22 cellular contexts compared by ENCODE assay signal in genomic region chr7:92624298-92624996, GRCh38. TPM values are rescaled to one million over a fixed set of nuclear protein-coding genes. Genes with fewer than 3 reads are reported as not detected.
DNase-seq lines count a peak whose midpoint lies in the region; ATAC-seq and TF ChIP-seq lines count a peak whose summit lies in the region.
"Had no signal": no experiment of that assay in that cellular context is flagged by ENCODE, and none has a peak within 500 bp of the region (broad histone marks: within the 10 kb centered on the region; RNA-seq: fewer than 3 reads in every experiment).

No MANE protein-coding gene starts in this region.

- H3K9me3 ChIP-seq in HEK293 (ENCODE audit: control insufficient read depth, insufficient read depth, low read depth, low read length), result no peaks in the 10 kb centered on the region
- no peaks in the 10 kb centered on the region; the same call in 1 of the 2 replicates for H3K9me3 ChIP-seq in Caco-2
- H3K9me3 ChIP-seq: pancreas, right atrium auricular region had no signal

- no peak for TF ChIP-seq POLR2A in erythroblast (IDR thresholded peaks at IDR 0.05; ENCODE audit: low read length)

- H3K4me3 ChIP-seq in HEK293 (ENCODE audit: low read depth, low read length) (no peak overlapping the region), Caco-2 (ENCODE audit: low read depth, low read length) (no peak overlapping the region)
- H3K4me3 ChIP-seq: GM23338, pancreas, right atrium auricular region had no signal

- H3K36me3 ChIP-seq in HEK293 (ENCODE audit: control insufficient read depth in 2 of 2, insufficient read depth in 1 of 2, low read length in 2 of 2), result no peaks in the 10 kb centered on the region
- H3K36me3 ChIP-seq in Caco-2 (ENCODE audit: control insufficient read depth, insufficient read depth, low read length), result peaks cover 1% of the 10 kb centered on the region; the same call in 1 of the 2 replicates
- H3K36me3 ChIP-seq: pancreas, right atrium auricular region had no signal

- peak overlapping the region; percentile 92 for H3K27ac Mint-ChIP-seq in activated CD4-positive, alpha-beta T cell treated with anti-CD3 and anti-CD28 coated beads, Interleukin-2, amount 10 ng/mL, durations not matched to agents 24 days and 14 days
- H3K27ac Mint-ChIP-seq in activated CD8-positive, alpha-beta T cell treated with anti-CD3 and anti-CD28 coated beads, Interleukin-2, amount 10 ng/mL, durations not matched to agents 7 days and 5 days, result peak overlapping the region; percentile 87
- H3K27ac Mint-ChIP-seq in effector memory CD8-positive, alpha-beta T cell, result peak overlapping the region; percentile 76 to 79
- no peak overlapping the region for H3K27ac Mint-ChIP-seq in Caco-2 (ENCODE audit: unreplicated experiment)
- H3K27ac Mint-ChIP-seq: B cell, GM23338 had no signal

- H3K4me1 ChIP-seq in HEK293 (ENCODE audit: control insufficient read depth, insufficient read depth, low read length) (no peaks in the 10 kb centered on the region), Caco-2 (no peaks in the 10 kb centered on the region)

- H3K4me1 Mint-ChIP-seq in activated CD4-positive, alpha-beta T cell treated with anti-CD3 and anti-CD28 coated beads, Interleukin-2, amount 10 ng/mL, durations not matched to agents 24 days and 14 days, result peaks cover 70% of the 10 kb centered on the region
- H3K4me1 Mint-ChIP-seq in activated CD8-positive, alpha-beta T cell treated with anti-CD3 and anti-CD28 coated beads, Interleukin-2, amount 10 ng/mL, durations not matched to agents 7 days and 5 days (ENCODE audit: low read depth), result peaks cover 77% of the 10 kb centered on the region
- H3K4me1 Mint-ChIP-seq in effector memory CD8-positive, alpha-beta T cell (ENCODE audit: low read depth in 2 of 2), result peaks cover 20 to 27% of the 10 kb centered on the region in 2 donors
- H3K4me1 Mint-ChIP-seq in Caco-2 (ENCODE audit: low read depth, unreplicated experiment), result peaks cover 7% of the 10 kb centered on the region

- ATAC-seq in activated CD8-positive, alpha-beta T cell treated with anti-CD3 and anti-CD28 coated beads, Interleukin-2, amount 10 ng/mL, durations not matched to agents 7 days and 5 days, result no peak
- ATAC-seq in effector memory CD8-positive, alpha-beta T cell (replicated peaks), result no peak
- ATAC-seq: GM23338, pancreas had no signal

- peaks cover 20% of the 10 kb centered on the region for H3K9me3 Mint-ChIP-seq in activated CD4-positive, alpha-beta T cell treated with anti-CD3 and anti-CD28 coated beads, Interleukin-2, amount 10 ng/mL, durations not matched to agents 24 days and 14 days
- H3K9me3 Mint-ChIP-seq in activated CD8-positive, alpha-beta T cell treated with anti-CD3 and anti-CD28 coated beads, Interleukin-2, amount 10 ng/mL, durations not matched to agents 7 days and 5 days (ENCODE audit: insufficient read depth), result peaks cover 35% of the 10 kb centered on the region
- H3K9me3 Mint-ChIP-seq in effector memory CD8-positive, alpha-beta T cell, result no peaks in the 10 kb centered on the region
- H3K9me3 Mint-ChIP-seq in Caco-2 (ENCODE audit: unreplicated experiment), result no peaks in the 10 kb centered on the region
- H3K9me3 Mint-ChIP-seq: GM23338 had no signal

- H3K27ac ChIP-seq in HEK293 (ENCODE audit: extremely low read depth, low read depth, low read length), result no peak overlapping the region
- H3K27ac ChIP-seq: pancreas, right atrium auricular region had no signal

- POLR2A ChIA-PET in HEK293 (lab: Yijun Ruan, JAX) (no interaction called here), Caco-2 (lab: Charles Lee) (no interaction called here)
- POLR2A ChIA-PET in activated CD8-positive, alpha-beta T cell treated with anti-CD3 and anti-CD28 coated beads, Interleukin-2, amount 10 ng/mL, durations not matched to agents 7 days and 5 days (lab: Charles Lee), result interaction anchor here (0.5 to 1.9 kb wide), 4 partner anchors 40 to 210 kb away, joined by 3 to 5 read pairs (median 3); no protein-coding TSS in a partner anchor

- H3K27me3 ChIP-seq in Caco-2 (replicated peaks; ENCODE audit: control insufficient read depth, insufficient read depth, low read length), result no peaks in the 10 kb centered on the region
- H3K27me3 ChIP-seq: pancreas, right atrium auricular region had no signal

- no peak for TF ChIP-seq CTCF in HEK293 (tag by site-specific recombination; IDR thresholded peaks at IDR 0.05)
- no peak for TF ChIP-seq CTCF in Caco-2 (IDR thresholded peaks at IDR 0.05; ENCODE audit: insufficient read depth in 1 of 2, low read depth in 1 of 2, low read length in 1 of 2, severe bottlenecking in 1 of 2, unreplicated experiment in 1 of 2)

- intact Hi-C loops in activated CD4-positive, alpha-beta T cell treated with anti-CD3 and anti-CD28 coated beads, Interleukin-2, amount 10 ng/mL, durations not matched to agents 24 days and 14 days (cut with micrococcal nuclease), result no loop called here
- intact Hi-C loops in Caco-2 (cut with micrococcal nuclease; ENCODE audit: unreplicated experiment), result no loop called here

- no TSS peak for BruUV-seq in Caco-2 (replicated peaks; lab: Mats Ljungman, UMichigan)

- H3K36me3 Mint-ChIP-seq in activated CD4-positive, alpha-beta T cell treated with anti-CD3 and anti-CD28 coated beads, Interleukin-2, amount 10 ng/mL, durations not matched to agents 24 days and 14 days (ENCODE audit: low read depth), result peaks cover 70% of the 10 kb centered on the region
- H3K36me3 Mint-ChIP-seq in activated CD8-positive, alpha-beta T cell treated with anti-CD3 and anti-CD28 coated beads, Interleukin-2, amount 10 ng/mL, durations not matched to agents 7 days and 5 days (ENCODE audit: low read depth), result peaks cover 82% of the 10 kb centered on the region
- peaks cover 3% of the 10 kb centered on the region for H3K36me3 Mint-ChIP-seq in effector memory CD8-positive, alpha-beta T cell (ENCODE audit: insufficient read depth)
- peaks cover 65% of the 10 kb centered on the region for H3K36me3 Mint-ChIP-seq in Caco-2 (ENCODE audit: insufficient read depth, unreplicated experiment)

- CTCF ChIA-PET in HEK293 (lab: Yijun Ruan, JAX) (interaction anchor here (1.3 kb wide), 1 partner anchor 34 kb away, joined by 3 read pairs; no protein-coding TSS in a partner anchor), Caco-2 (lab: Charles Lee) (interaction anchor here (0.6 kb wide), 1 partner anchor 91 kb away, joined by 3 read pairs; no protein-coding TSS in a partner anchor)
- CTCF ChIA-PET in activated CD8-positive, alpha-beta T cell treated with anti-CD3 and anti-CD28 coated beads, Interleukin-2, amount 10 ng/mL, durations not matched to agents 7 days and 5 days (lab: Charles Lee), result interaction anchor here (0.9 to 8.1 kb wide), 4 partner anchors 17 to 209 kb away, joined by 3 to 131 read pairs (median 5); partner anchors contain the start of gene CDK6

- H3K4me3 Mint-ChIP-seq in activated CD4-positive, alpha-beta T cell treated with anti-CD3 and anti-CD28 coated beads, Interleukin-2, amount 10 ng/mL, durations not matched to agents 24 days and 14 days, result peak overlapping the region; percentile 61
- H3K4me3 Mint-ChIP-seq in activated CD8-positive, alpha-beta T cell treated with anti-CD3 and anti-CD28 coated beads, Interleukin-2, amount 10 ng/mL, durations not matched to agents 7 days and 5 days, result no peak overlapping the region
- no peak overlapping the region for H3K4me3 Mint-ChIP-seq in effector memory CD8-positive, alpha-beta T cell
- H3K4me3 Mint-ChIP-seq in Caco-2 (ENCODE audit: unreplicated experiment), result no peak overlapping the region
- H3K4me3 Mint-ChIP-seq: B cell, GM23338, naive B cell had no signal

- H3K27me3 Mint-ChIP-seq in activated CD4-positive, alpha-beta T cell treated with anti-CD3 and anti-CD28 coated beads, Interleukin-2, amount 10 ng/mL, durations not matched to agents 24 days and 14 days, result no peaks in the 10 kb centered on the region
- H3K27me3 Mint-ChIP-seq in activated CD8-positive, alpha-beta T cell treated with anti-CD3 and anti-CD28 coated beads, Interleukin-2, amount 10 ng/mL, durations not matched to agents 7 days and 5 days (ENCODE audit: low read depth), result no peaks in the 10 kb centered on the region
- no peaks in the 10 kb centered on the region for H3K27me3 Mint-ChIP-seq in effector memory CD8-positive, alpha-beta T cell
- no peaks in the 10 kb centered on the region for H3K27me3 Mint-ChIP-seq in Caco-2 (ENCODE audit: insufficient read depth, unreplicated experiment)
- H3K27me3 Mint-ChIP-seq: B cell, naive B cell had no signal

- no peak for DNase-seq in activated CD4-positive, alpha-beta T cell treated with anti-CD3 and anti-CD28 coated beads, Interleukin-2, amount 10 ng/mL, durations not matched to agents 24 days and 14 days
- no peak for DNase-seq in activated CD4-positive, alpha-beta T cell treated with anti-CD3 and anti-CD28 coated beads, Interleukin-2, amount 50 U/mL, for 4 hours
- no peak for DNase-seq in activated CD8-positive, alpha-beta T cell treated with anti-CD3 and anti-CD28 coated beads, Interleukin-2, amount 10 ng/mL, durations not matched to agents 7 days and 5 days
- DNase-seq in effector memory CD8-positive, alpha-beta T cell, result no peak
- DNase-seq in Caco-2, result no peak
- DNase-seq in erythroblast (lab: John Stamatoyannopoulos, UW), result no peak
- DNase-seq in LoVo (ENCODE audit: low spot score), result no peak
- DNase-seq: activated CD4-positive, alpha-beta T cell treated with anti-CD3 and anti-CD28 coated beads for 1 hour; activated CD8-positive, alpha-beta memory T cell treated with anti-CD3 and anti-CD28 coated beads, Interleukin-2, amount 50 U/mL, for 48 hours; head of caudate nucleus; KG1; left colon; mesendoderm; naive B cell; NCI-H1048; NCI-H187; pancreas; substantia nigra had no signal

TF ChIP-seq in HEK293, 187 proteins besides CTCF, POLR2A, EP300 and RAD21:
- no peak for TF ChIP-seq ZNF514 (tag by site-specific recombination; IDR thresholded peaks at IDR 0.05)
- TF ChIP-seq GLI2 (tag by site-specific recombination; IDR thresholded peaks at IDR 0.05; ENCODE audit: borderline replicate concordance, low read depth), result no peak
- TF ChIP-seq ZNF221 (tag by site-specific recombination; IDR thresholded peaks at IDR 0.05; ENCODE audit: borderline replicate concordance), result no peak
- no peak for TF ChIP-seq ZNF10 (tag by site-specific recombination; IDR thresholded peaks at IDR 0.05)
- TF ChIP-seq ZNF707 (tag by site-specific recombination; IDR thresholded peaks at IDR 0.05), result no peak
- peak; percentile 93 for TF ChIP-seq ZNF548 (tag by site-specific recombination; IDR thresholded peaks at IDR 0.05)

RNA-seq across cellular contexts. Expression of gene FAM133B, which starts 34.3 kb away (rescaled TPM):
- 35.5 and 39.8 TPM in 2 replicates for total RNA-seq in activated CD4-positive, alpha-beta T cell treated with anti-CD3 and anti-CD28 coated beads, Interleukin-2, amount 10 ng/mL, durations not matched to agents 24 days and 14 days
- 10 to 100 TPM; 31.6 to 32.8 TPM for total RNA-seq in activated CD8-positive, alpha-beta T cell treated with anti-CD3 and anti-CD28 coated beads, Interleukin-2, amount 10 ng/mL, durations not matched to agents 7 days and 5 days
- 41.9 and 42.5 TPM in 2 replicates for total RNA-seq in Caco-2 (2022)
